In genomic region chr14:41385787-41386186, GRCh38 we compare ENCODE assay signal across 26 cellular contexts.
"Had no signal": no experiment of that assay in that cellular context is flagged by ENCODE, and none has a peak within 500 bp of the region (broad histone marks: within the 10 kb centered on the region; RNA-seq: fewer than 3 reads in every experiment).

No MANE protein-coding gene starts in this region.

- H3K4me3 ChIP-seq: coronary artery, dorsolateral prefrontal cortex, left ventricle myocardium inferior, lung, mucosa of descending colon, right atrium auricular region, smooth muscle cell, stomach, thyroid gland, upper lobe of right lung had no signal

- H3K36me3 ChIP-seq: brain microvascular endothelial cell, left ventricle myocardium inferior, right atrium auricular region, stomach, thyroid gland, upper lobe of right lung, WERI-Rb-1 had no signal

- H3K9me3 ChIP-seq: left ventricle myocardium inferior, right atrium auricular region, stomach, thyroid gland, upper lobe of right lung had no signal

- DNase-seq: activated CD4-positive, alpha-beta T cell treated with anti-CD3 and anti-CD28 coated beads for 48 hours; activated CD4-positive, alpha-beta T cell treated with anti-CD3 and anti-CD28 coated beads, Interleukin-2, amount 50 U/mL, for 48 hours; activated CD8-positive, alpha-beta memory T cell treated with anti-CD3 and anti-CD28 coated beads for 24 hours; activated gamma-delta T cell treated with Interleukin-2 at 50 U/mL for 16 hours; activated naive CD4-positive, alpha-beta T cell treated with anti-CD3 and anti-CD28 coated beads, Interleukin-2, amount 50 U/mL, for 16 hours; amniotic stem cell; brain microvascular endothelial cell; dorsolateral prefrontal cortex; effector memory CD4-positive, alpha-beta T cell; islet precursor cell; left ventricle myocardium inferior; mucosa of descending colon; stimulated activated CD4-positive, alpha-beta T cell treated with anti-CD3 and anti-CD28 coated beads, Interleukin-1b, Interleukin-23, amount 100 ng/mL, for 48 hours; stimulated activated CD4-positive, alpha-beta T cell treated with anti-CD3 and anti-CD28 coated beads, Interleukin-4, amount 100 ng/mL, for 4 hours; stimulated activated CD8-positive, alpha-beta memory T cell treated with anti-CD3 and anti-CD28 coated beads, Interleukin-4, amount 100 ng/mL, for 48 hours; stomach; thyroid gland; upper lobe of right lung; WERI-Rb-1 had no signal

- ATAC-seq: activated CD4-positive, CD25-positive, alpha-beta regulatory T cell treated with anti-CD3 and anti-CD28 coated beads, Interleukin-2, amount 50 U/mL, for 24 hours; mucosa of descending colon; natural killer cell treated with Interleukin-12 subunit alpha and Interleukin-12 subunit beta and Interleukin-15 and Interleukin-18, amount 100 ng/mL, for 72 hours; stimulated activated memory B cell treated with anti-CD40 and anti-IgM and Interleukin-4, amounts not matched to agents 10 μg/mL and 1 μg/mL and 100 μg/mL, for 72 hours; upper lobe of right lung had no signal

- H3K27ac ChIP-seq: brain microvascular endothelial cell, coronary artery, dorsolateral prefrontal cortex, left ventricle myocardium inferior, right atrium auricular region, stomach, thyroid gland, upper lobe of right lung, WERI-Rb-1 had no signal

- H3K27me3 ChIP-seq: brain microvascular endothelial cell, dorsolateral prefrontal cortex, right atrium auricular region, stomach, thyroid gland, upper lobe of right lung had no signal

- H3K4me1 ChIP-seq: left ventricle myocardium inferior, right atrium auricular region, stomach, thyroid gland, upper lobe of right lung had no signal
